ENCODE assay signal across 8 cellular contexts in genomic region chr3:180911876-180912303, GRCh38. TPM values are rescaled to one million over a fixed set of nuclear protein-coding genes. Genes with fewer than 3 reads are reported as not detected.
A peak's percentile ranks its signal among the peaks of the same experiment; 100 is the strongest.
DNase-seq lines count a peak whose midpoint lies in the region; ATAC-seq and TF ChIP-seq lines count a peak whose summit lies in the region.

No MANE protein-coding gene starts in this region.

- peaks cover 0 to 2% (median 1%) of the 10 kb centered on the region in 3 donors for H3K27me3 Mint-ChIP-seq in CD14-positive monocyte (ENCODE audit: low read depth in 3 of 3)
- no peaks in the 10 kb centered on the region for H3K27me3 Mint-ChIP-seq in nephron (ENCODE audit: low read depth)

- H3K36me3 ChIP-seq in HUES48 (ENCODE audit: control insufficient read depth, insufficient read depth, low read length) = peaks cover 24% of the 10 kb centered on the region

- TF ChIP-seq CTCF in CD14-positive monocyte (IDR thresholded peaks at IDR 0.05) = no peak
- TF ChIP-seq CTCF in cardiac fibroblast (IDR thresholded peaks at IDR 0.05; ENCODE audit: low read depth, low read length) = no peak
- TF ChIP-seq CTCF in nephron (IDR thresholded peaks at IDR 0.05; ENCODE audit: unreplicated experiment in 3 of 3) = no peak

- H3K4me1 Mint-ChIP-seq in CD14-positive monocyte (peaks cover 24% of the 10 kb centered on the region), nephron (peaks cover 31% of the 10 kb centered on the region)

- H3K27ac Mint-ChIP-seq in CD14-positive monocyte (peak overlapping the region in 6 of 7 donors; percentile 95 to 99 (median 97)), nephron (peak overlapping the region; percentile 92 to 97 (median 95))

- peak overlapping the region; percentile 97 for H3K27ac ChIP-seq in HUES48 (ENCODE audit: low read depth, low read length)

- peak overlapping the region; percentile 90 for H3K4me3 ChIP-seq in HUES48 (ENCODE audit: low read depth, low read length)
- H3K4me3 ChIP-seq in cardiac fibroblast (replicated peaks in 1 of 2; ENCODE audit: low read depth in 2 of 2, low read length in 2 of 2) = peak overlapping the region; percentile 66 to 94

- peak overlapping the region; percentile 60 for H3K9ac ChIP-seq in HUES48 (ENCODE audit: low read depth, low read length)

- peaks cover 0 to 10% of the 10 kb centered on the region in 2 donors for H3K36me3 Mint-ChIP-seq in CD14-positive monocyte
- peaks cover 17% of the 10 kb centered on the region for H3K36me3 Mint-ChIP-seq in nephron (ENCODE audit: low read depth)

- H3K4me3 Mint-ChIP-seq in CD14-positive monocyte (peak overlapping the region; percentile 90 to 96), nephron (peak overlapping the region; percentile 96 to 98 (median 97))

- H3K9me3 Mint-ChIP-seq in CD14-positive monocyte (no peaks in the 10 kb centered on the region), nephron (no peaks in the 10 kb centered on the region)

- intact Hi-C loops in CD14-positive monocyte (cut with micrococcal nuclease) = loop anchor here in 1 of 2 donors (5.0 kb wide), 1 partner anchor 75 kb away; the partner anchor contains the start of gene DNAJC19

- H3K27me3 ChIP-seq in HUES48 (ENCODE audit: control insufficient read depth, insufficient read depth, low read length) = no peaks in the 10 kb centered on the region

- H3K4me1 ChIP-seq in HUES48 (ENCODE audit: control insufficient read depth, insufficient read depth, low read length) = peaks cover 21% of the 10 kb centered on the region

- no peak for DNase-seq in CD14-positive monocyte (ENCODE audit: low spot score)
- no peak for DNase-seq in cardiac fibroblast (ENCODE audit: low read depth in 2 of 2)
- DNase-seq in foreskin melanocyte = no peak
- DNase-seq in glomerular visceral epithelial cell (ENCODE audit: extremely low spot score) = no peak
- no peak for DNase-seq in DMS153 treated with DMSO at 0.1 percent for 48 hours (lab: John Stamatoyannopoulos, UW; ENCODE audit: unreplicated experiment)

- no peaks in the 10 kb centered on the region for H3K9me3 ChIP-seq in HUES48 (ENCODE audit: control insufficient read depth, insufficient read depth, low read length)

- peak; percentile 0 for ATAC-seq in GM21381 (IDR thresholded peaks at IDR 0.05; ENCODE audit: unreplicated experiment)

RNA-seq across cellular contexts. Expression of gene FXR1, which starts 0.6 kb away (rescaled TPM):
- polyA plus RNA-seq in CD14-positive monocyte = 10 to 100 TPM; 22.4 to 32.3 TPM
